1 cellular context compared by ENCODE assay signal in genomic region chr10:95235676-95236067, GRCh38.
TF ChIP-seq lines count a peak whose summit lies in the region.

No MANE protein-coding gene starts in this region.

TF ChIP-seq in H1, 55 proteins besides CTCF, POLR2A, EP300 and RAD21:
- TF ChIP-seq RFX5 (IDR thresholded peaks at IDR 0.05; ENCODE audit: borderline replicate concordance, low read depth, low read length) (no peak), BACH1 (IDR thresholded peaks at IDR 0.05; ENCODE audit: low read length) (no peak), SIRT6 (IDR thresholded peaks at IDR 0.05; ENCODE audit: low read length) (no peak), MAX (IDR thresholded peaks at IDR 0.05) (no peak), SP1 (IDR thresholded peaks at IDR 0.05; ENCODE audit: low read depth, low read length) (no peak), SUZ12 (IDR thresholded peaks at IDR 0.05; ENCODE audit: low read length) (no peak), SP4 (IDR thresholded peaks at IDR 0.05; ENCODE audit: low read length) (no peak), POU5F1 (IDR thresholded peaks at IDR 0.05; ENCODE audit: low read depth, low read length) (no peak), CBX8 (IDR thresholded peaks at IDR 0.05; ENCODE audit: borderline replicate concordance, low read depth, low read length) (no peak), ATF3 (IDR thresholded peaks at IDR 0.05; ENCODE audit: insufficient read depth, low read depth, low read length) (no peak), NRF1 (IDR thresholded peaks at IDR 0.05; ENCODE audit: low read depth, low read length) (no peak), KDM5A (IDR thresholded peaks at IDR 0.05; ENCODE audit: low read length) (no peak), ATF2 (IDR thresholded peaks at IDR 0.05; ENCODE audit: low read length) (no peak), CBX5 (IDR thresholded peaks at IDR 0.05; ENCODE audit: low read depth, low read length) (no peak), SIN3A (conservative IDR thresholded peaks at IDR 0.05 in 1 of 2, IDR thresholded peaks at IDR 0.05 in 1 of 2; ENCODE audit: low read depth in 1 of 2, low read length in 2 of 2) (no peak), JUND (IDR thresholded peaks at IDR 0.05; ENCODE audit: low read length) (no peak), SRF (IDR thresholded peaks at IDR 0.05; ENCODE audit: low read depth, low read length) (no peak)
